Comparison of ENCODE assay signal across 8 cellular contexts in the genomic region with DNA sequence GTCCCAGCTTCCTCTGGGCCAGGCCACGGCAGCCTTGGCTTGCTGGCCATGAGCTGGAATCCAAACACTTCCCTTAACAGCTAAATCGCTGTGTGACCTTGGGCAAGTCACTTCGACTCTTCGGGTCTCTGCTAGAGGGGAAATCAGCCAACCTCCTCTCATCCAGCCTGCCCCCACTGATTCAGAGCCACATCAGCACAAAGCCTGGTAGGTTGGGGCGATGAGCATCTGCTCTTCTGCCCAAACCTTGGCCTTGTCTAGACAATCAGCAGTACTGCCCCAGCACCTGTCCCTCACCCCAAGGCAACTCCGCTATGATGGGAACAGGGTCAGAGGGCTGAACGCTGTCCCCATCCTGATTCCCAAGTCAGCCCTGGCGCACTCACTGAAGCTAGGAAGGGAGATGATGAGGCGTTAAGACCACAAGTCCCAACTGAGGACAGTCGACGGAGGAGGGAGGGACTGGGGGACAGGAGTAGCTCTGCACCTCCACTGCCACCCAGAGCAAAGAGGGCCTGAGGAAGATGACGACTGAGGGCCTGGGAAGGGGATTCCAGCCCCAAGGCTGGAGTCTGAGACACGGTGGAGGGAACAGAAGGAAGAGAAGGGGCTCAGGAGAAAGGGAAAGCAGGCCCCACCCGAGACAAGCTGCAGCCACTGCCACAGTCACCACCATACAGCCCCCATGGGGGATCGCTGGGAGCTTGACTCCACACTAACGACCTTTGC. TPM values are rescaled to one million over a fixed set of nuclear protein-coding genes. Genes with fewer than 3 reads are reported as not detected.
DNase-seq lines count a peak whose midpoint lies in the region; ATAC-seq, FAIRE-seq and TF ChIP-seq lines count a peak whose summit lies in the region.

No MANE protein-coding gene starts in this region.

- no peak overlapping the region for H3K4ac ChIP-seq in mesendoderm (ENCODE audit: low read depth, low read length)

- no peak for TF ChIP-seq RAD21 in K562 (CRISPR knock-in tag; conservative IDR thresholded peaks at IDR 0.05 in 1 of 2, IDR thresholded peaks at IDR 0.05 in 1 of 2)

- TF ChIP-seq POLR2A in K562 (conservative IDR thresholded peaks at IDR 0.05): no peak

- H4K5ac ChIP-seq in mesendoderm (ENCODE audit: low read length): no peak overlapping the region

- H4K8ac ChIP-seq in mesendoderm (ENCODE audit: low read depth, low read length): no peak overlapping the region

- in situ Hi-C loops in K562 (cut with MboI): no loop called here

- H3K27me3 ChIP-seq in A673 (replicated peaks; ENCODE audit: insufficient read depth, low read depth, low read length, poor library complexity) (no peaks in the 10 kb centered on the region), K562 (ENCODE audit: control insufficient read depth in 2 of 2, insufficient read depth in 2 of 2, low read length in 2 of 2) (no peaks in the 10 kb centered on the region), mesendoderm (ENCODE audit: insufficient read depth, low read length, poor library complexity) (no peaks in the 10 kb centered on the region)

- peaks cover 5% of the 10 kb centered on the region for H3K9me1 ChIP-seq in K562 (ENCODE audit: control insufficient read depth, insufficient read depth, low read length)

- H4K20me1 ChIP-seq in K562 (replicated peaks; ENCODE audit: control insufficient read depth, insufficient read depth, low read length): peaks cover 20% of the 10 kb centered on the region

- WGBS in K562 (ENCODE audit: insufficient coverage, low coverage, missing lambda C conversion rate): 6% methylated on average over 11 of the region's 16 CpGs
- WGBS in mesendoderm (ENCODE audit: extremely low coverage, insufficient coverage, low lambda C conversion rate): no CpG with 5 or more reads among the region's 16 CpGs

- H2AFZ ChIP-seq in K562 (ENCODE audit: low read depth, low read length): no peak overlapping the region

- no peak for DNase-seq in A673 (ENCODE audit: low spot score)
- no peak for DNase-seq in HFF-Myc (ENCODE audit: extremely low read depth, low read depth)
- DNase-seq in K562 (ENCODE audit: extremely low read depth in 1 of 4, low spot score in 3 of 4): peak in 1 of 4 experiments; percentile 28
- DNase-seq in mesendoderm: no peak
- DNase-seq in DMS153 treated with DMSO at 0.1 percent for 48 hours (lab: John Stamatoyannopoulos, UW; ENCODE audit: unreplicated experiment): no peak
- no peak for DNase-seq in NCI-H1417 (lab: John Stamatoyannopoulos, UW)
- DNase-seq in NCI-H2081 (lab: John Stamatoyannopoulos, UW): no peak
- DNase-seq in NCI-H1105 (lab: John Stamatoyannopoulos, UW): no peak

- TF ChIP-seq CTCF in A673 (conservative IDR thresholded peaks at IDR 0.05; ENCODE audit: low read depth, low read length): no peak
- no peak for TF ChIP-seq CTCF in HFF-Myc (IDR thresholded peaks at IDR 0.05; ENCODE audit: low read depth, low read length, missing control alignments)
- no peak for TF ChIP-seq CTCF in K562 (IDR thresholded peaks at IDR 0.05 in 2 of 3, conservative IDR thresholded peaks at IDR 0.05 in 1 of 3; ENCODE audit: insufficient read depth in 2 of 3, low read depth in 1 of 3, low read length in 3 of 3)

- peak overlapping the region; percentile 96 for H3K4me2 ChIP-seq in K562 (ENCODE audit: insufficient read depth, low read length)
- H3K4me2 ChIP-seq in mesendoderm (ENCODE audit: low read length): peak overlapping the region; percentile 30

- H2BK15ac ChIP-seq in mesendoderm (replicated peaks; ENCODE audit: low read depth): no peak overlapping the region

- peak overlapping the region; percentile 67 to 99 for H3K9ac ChIP-seq in K562 (ENCODE audit: insufficient read depth in 1 of 2, low read depth in 2 of 2, low read length in 2 of 2)
- peak overlapping the region; percentile 72 for H3K9ac ChIP-seq in mesendoderm (ENCODE audit: low read length)

- CTCF ChIA-PET in A673 (lab: Charles Lee): interaction anchor here (0.5 to 0.6 kb wide), 2 partner anchors 76 to 1042 kb away, joined by 4 to 6 read pairs; no protein-coding TSS in a partner anchor
- CTCF ChIA-PET in K562 (lab: Yijun Ruan, JAX; ENCODE audit: low intra/inter-chr PET ratio): no interaction called here

- H3K79me2 ChIP-seq in K562 (ENCODE audit: control insufficient read depth, insufficient read depth, low read length) (peaks cover 76% of the 10 kb centered on the region), mesendoderm (ENCODE audit: control insufficient read depth, insufficient read depth, low read length) (peaks cover 49% of the 10 kb centered on the region)

- TSS peak; percentile 64 for BruUV-seq in A673 (replicated peaks; lab: Mats Ljungman, UMichigan)
- BruUV-seq in K562 (replicated peaks; lab: Mats Ljungman, UMichigan): TSS peak; percentile 57

- H3K23ac ChIP-seq in mesendoderm (ENCODE audit: low read length): no peak overlapping the region

- intact Hi-C loops in A673 (cut with micrococcal nuclease; ENCODE audit: unreplicated experiment): no loop called here
- intact Hi-C loops in K562 (cut with micrococcal nuclease): no loop called here

- no peak for TF ChIP-seq EP300 in K562 (IDR thresholded peaks at IDR 0.05; ENCODE audit: low read length)

- H3K4me3 ChIP-seq in A673 (ENCODE audit: low read depth, low read length, poor library complexity, severe bottlenecking) (peak overlapping the region; percentile 88), HFF-Myc (replicated peaks; ENCODE audit: low read depth, low read length) (peak overlapping the region; percentile 98), K562 (peak overlapping the region; percentile 70), mesendoderm (ENCODE audit: low read length) (no peak overlapping the region)

- H3K79me1 ChIP-seq in mesendoderm (ENCODE audit: low read length): peaks cover 13% of the 10 kb centered on the region

- H3K9me3 ChIP-seq in A673 (ENCODE audit: low read depth, low read length, poor library complexity, severe bottlenecking): no peaks in the 10 kb centered on the region
- no peaks in the 10 kb centered on the region for H3K9me3 ChIP-seq in K562 (replicated peaks; ENCODE audit: control insufficient read depth, insufficient read depth, low read depth, low read length)

- peak; percentile 61 for FAIRE-seq in K562 (lab: Jason Lieb, UNC)

- H3K36me3 ChIP-seq in A673 (ENCODE audit: insufficient read depth, low read length, poor library complexity, severe bottlenecking) (no peaks in the 10 kb centered on the region), K562 (ENCODE audit: control insufficient read depth, insufficient read depth, low read length) (peaks cover 42% of the 10 kb centered on the region; the same call in 1 of the 3 replicates), mesendoderm (ENCODE audit: control insufficient read depth, insufficient read depth, low read length) (no peaks in the 10 kb centered on the region)

- no peak overlapping the region for H3K18ac ChIP-seq in mesendoderm (ENCODE audit: low read length)

- peak; percentile 29 for ATAC-seq in K562

- no peak overlapping the region for H2AK5ac ChIP-seq in mesendoderm (ENCODE audit: low read length)

- H2BK5ac ChIP-seq in mesendoderm (ENCODE audit: low read length): no peak overlapping the region

- H3K27ac ChIP-seq in A673 (ENCODE audit: low read depth, low read length, poor library complexity, severe bottlenecking) (peak overlapping the region; percentile 81), K562 (ENCODE audit: extremely low read depth, low read depth, low read length) (peak overlapping the region; percentile 80), mesendoderm (ENCODE audit: low read depth, low read length) (no peak overlapping the region)

- POLR2A ChIA-PET in A673 (lab: Charles Lee; ENCODE audit: low non-redundant PET): no interaction called here
- POLR2A ChIA-PET in K562 (lab: Yijun Ruan, JAX): interaction anchor here (0.6 to 1.4 kb wide), 2 partner anchors 10 to 86 kb away, joined by 3 to 5 read pairs; no protein-coding TSS in a partner anchor

- peak overlapping the region; percentile 10 for H3K56ac ChIP-seq in mesendoderm (ENCODE audit: low read length)

- no peak overlapping the region for H2BK120ac ChIP-seq in mesendoderm (ENCODE audit: low read depth, low read length)

- H3K4me1 ChIP-seq in A673 (ENCODE audit: insufficient read depth, low read length, poor library complexity, severe bottlenecking) (peaks cover 34% of the 10 kb centered on the region), K562 (replicated peaks in 1 of 2; ENCODE audit: control insufficient read depth in 2 of 2, insufficient read depth in 2 of 2, low read length in 2 of 2) (peaks cover 16 to 58% of the 10 kb centered on the region in 2 experiments; a peak in 4 of 5 replicates), mesendoderm (ENCODE audit: control insufficient read depth, low read depth, low read length) (peaks cover 5% of the 10 kb centered on the region)

RNA-seq across cellular contexts. Expression of gene CLUH, which starts 1.3 kb away (rescaled TPM):
- total RNA-seq in A673 (2021) (153 and 162 TPM in 2 replicates), K562 (2014; rRNA removed) (63.0 and 94.0 TPM in 2 replicates), K562 (2014; rRNA removed; fragmentation: Illumina TruSeq; extraction: Trizol) (13.7 and 21.2 TPM in 2 replicates), K562 (2015; rRNA removed; fragmentation: Illumina TruSeq; extraction: Trizol) (33.2 and 34.8 TPM in 2 replicates), K562 (2021) (126 and 140 TPM in 2 replicates)
- 95.4 and 344 TPM in 2 replicates for total RNA-seq in K562 (2011; cell fraction: chromatin; rRNA removed; ENCODE audit: low replicate concordance)
- 211 and 238 TPM in 2 replicates for total RNA-seq in K562 (2011; cell fraction: nucleolus; rRNA removed)
- total RNA-seq in K562 (2011; cell fraction: nucleoplasm; rRNA removed): 98.1 and 116 TPM in 2 replicates
- polyA plus RNA-seq in K562 (2011; rRNA removed) (15.3 and 40.1 TPM in 2 replicates), K562 (2014; fragmentation: Illumina TruSeq; extraction: Trizol) (71.2 and 88.2 TPM in 2 replicates), K562 (2014; fragmentation: Nextera tagmentation; extraction: Ambion mirVana) (under 1 TPM; 0.21 to 0.25 TPM), K562 (2014; rRNA removed) (72.8 and 73.4 TPM in 2 replicates)
- polyA plus RNA-seq in K562 (2011; cell fraction: cytosol; rRNA removed): 15.5 and 39.0 TPM in 2 replicates
- polyA plus RNA-seq in K562 (2011; cell fraction: nucleus; rRNA removed): 204 and 334 TPM in 2 replicates
- 52.7 and 74.7 TPM in 2 replicates for polyA plus RNA-seq in K562 (2012)
- 12.6 and 14.7 TPM in 2 replicates for polyA minus RNA-seq in K562 (2011; rRNA and poly(A)+ RNA removed)
- polyA minus RNA-seq in K562 (2011; cell fraction: cytosol; rRNA and poly(A)+ RNA removed): 49.7 and 59.2 TPM in 2 replicates
- 57.4 and 59.4 TPM in 2 replicates for polyA minus RNA-seq in K562 (2011; cell fraction: nucleus; rRNA and poly(A)+ RNA removed)
- polyA plus RNA-seq in mesendoderm (2013, experiment 1 of 2): 51.3 TPM
- polyA plus RNA-seq in mesendoderm (2013, experiment 2 of 2): 49.9 TPM

RNA-seq across cellular contexts. Expression of gene CCDC92B, which starts 39.2 kb away (rescaled TPM):
- total RNA-seq in A673 (2021): 0.09 TPM in 1 of 2 replicates, not detected in the other
- total RNA-seq in K562 (2011; cell fraction: chromatin; rRNA removed; ENCODE audit: low replicate concordance): not detected in 2 replicates
- total RNA-seq in K562 (2011; cell fraction: nucleolus; rRNA removed): 0.13 TPM in 1 of 2 replicates, not detected in the other
- not detected in 2 replicates for total RNA-seq in K562 (2011; cell fraction: nucleoplasm; rRNA removed)
- total RNA-seq in K562 (2014; rRNA removed): not detected in 2 replicates
- total RNA-seq in K562 (2014; rRNA removed; fragmentation: Illumina TruSeq; extraction: Trizol): not detected in 2 replicates
- total RNA-seq in K562 (2015; rRNA removed; fragmentation: Illumina TruSeq; extraction: Trizol): not detected in 2 replicates
- not detected in 2 replicates for total RNA-seq in K562 (2021)
- not detected in 2 replicates for polyA plus RNA-seq in K562 (2011; rRNA removed)
- not detected in 2 replicates for polyA plus RNA-seq in K562 (2011; cell fraction: cytosol; rRNA removed)
- not detected in 2 replicates for polyA plus RNA-seq in K562 (2011; cell fraction: nucleus; rRNA removed)
- not detected in 2 replicates for polyA plus RNA-seq in K562 (2012)
- polyA plus RNA-seq in K562 (2014; fragmentation: Illumina TruSeq; extraction: Trizol): not detected in 2 replicates
- polyA plus RNA-seq in K562 (2014; fragmentation: Nextera tagmentation; extraction: Ambion mirVana): not detected
- not detected in 2 replicates for polyA plus RNA-seq in K562 (2014; rRNA removed)
- polyA minus RNA-seq in K562 (2011; rRNA and poly(A)+ RNA removed): not detected in 2 replicates
- polyA minus RNA-seq in K562 (2011; cell fraction: cytosol; rRNA and poly(A)+ RNA removed): not detected in 2 replicates
- polyA minus RNA-seq in K562 (2011; cell fraction: nucleus; rRNA and poly(A)+ RNA removed): not detected in 2 replicates
- 2.4 TPM for polyA plus RNA-seq in mesendoderm (2013, experiment 1 of 2)
- 2.2 TPM for polyA plus RNA-seq in mesendoderm (2013, experiment 2 of 2)
